In genomic region chr2:174486614-174487535, GRCh38 we compare ENCODE assay signal across 8 cellular contexts. TPM values are rescaled to one million over a fixed set of nuclear protein-coding genes. Genes with fewer than 3 reads are reported as not detected.
A peak's percentile ranks its signal among the peaks of the same experiment; 100 is the strongest.
DNase-seq lines count a peak whose midpoint lies in the region; ATAC-seq and TF ChIP-seq lines count a peak whose summit lies in the region.

A gene with protein sequence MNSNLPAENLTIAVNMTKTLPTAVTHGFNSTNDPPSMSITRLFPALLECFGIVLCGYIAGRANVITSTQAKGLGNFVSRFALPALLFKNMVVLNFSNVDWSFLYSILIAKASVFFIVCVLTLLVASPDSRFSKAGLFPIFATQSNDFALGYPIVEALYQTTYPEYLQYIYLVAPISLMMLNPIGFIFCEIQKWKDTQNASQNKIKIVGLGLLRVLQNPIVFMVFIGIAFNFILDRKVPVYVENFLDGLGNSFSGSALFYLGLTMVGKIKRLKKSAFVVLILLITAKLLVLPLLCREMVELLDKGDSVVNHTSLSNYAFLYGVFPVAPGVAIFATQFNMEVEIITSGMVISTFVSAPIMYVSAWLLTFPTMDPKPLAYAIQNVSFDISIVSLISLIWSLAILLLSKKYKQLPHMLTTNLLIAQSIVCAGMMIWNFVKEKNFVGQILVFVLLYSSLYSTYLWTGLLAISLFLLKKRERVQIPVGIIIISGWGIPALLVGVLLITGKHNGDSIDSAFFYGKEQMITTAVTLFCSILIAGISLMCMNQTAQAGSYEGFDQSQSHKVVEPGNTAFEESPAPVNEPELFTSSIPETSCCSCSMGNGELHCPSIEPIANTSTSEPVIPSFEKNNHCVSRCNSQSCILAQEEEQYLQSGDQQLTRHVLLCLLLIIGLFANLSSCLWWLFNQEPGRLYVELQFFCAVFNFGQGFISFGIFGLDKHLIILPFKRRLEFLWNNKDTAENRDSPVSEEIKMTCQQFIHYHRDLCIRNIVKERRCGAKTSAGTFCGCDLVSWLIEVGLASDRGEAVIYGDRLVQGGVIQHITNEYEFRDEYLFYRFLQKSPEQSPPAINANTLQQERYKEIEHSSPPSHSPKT (minus strand): TSS chr2:174487029. CDS start chr2:174481956, 5,073 bp downstream.

- H3K4ac ChIP-seq in trophoblast cell (ENCODE audit: low read depth, low read length): peak within 1 kb of the TSS; percentile 87

- H3K27me3 Mint-ChIP-seq in activated naive CD8-positive, alpha-beta T cell treated with anti-CD3 and anti-CD28 coated beads, Interleukin-2, amount 50 U/mL, for 24 hours: no peaks in the 10 kb centered on the region

- peak within 1 kb of the TSS; percentile 97 for H3K4me3 Mint-ChIP-seq in activated naive CD8-positive, alpha-beta T cell treated with anti-CD3 and anti-CD28 coated beads, Interleukin-2, amount 50 U/mL, for 24 hours

- peak within 1 kb of the TSS; percentile 99 for H4K8ac ChIP-seq in trophoblast cell (ENCODE audit: low read depth, low read length)

- H3K36me3 ChIP-seq in trophoblast cell (ENCODE audit: control insufficient read depth in 1 of 2, insufficient read depth in 2 of 2, low read length in 2 of 2) (no peaks in the 10 kb centered on the region), transverse colon (no peaks in the 10 kb centered on the region)

- WGBS in trophoblast cell (ENCODE audit: extremely low coverage, insufficient coverage, insufficient read length): no CpG with 5 or more reads among the region's 72 CpGs
- 0% methylated on average over 2 to 29 of the region's 72 CpGs for WGBS in transverse colon (ENCODE audit: low coverage in 1 of 2), 2 donors

- TF ChIP-seq CTCF in GM12873 (IDR thresholded peaks at IDR 0.05; ENCODE audit: insufficient read depth, low read depth, low read length, missing control alignments) (peak; percentile 10), transverse colon (IDR thresholded peaks at IDR 0.05) (peak in 1 of 5 experiments; percentile 13)

- H3K79me1 ChIP-seq in trophoblast cell (ENCODE audit: low read length): peaks cover 7% of the 10 kb centered on the region

- peak within 1 kb of the TSS; percentile 90 for H3K27ac Mint-ChIP-seq in activated naive CD8-positive, alpha-beta T cell treated with anti-CD3 and anti-CD28 coated beads, Interleukin-2, amount 50 U/mL, for 24 hours

- peaks cover 7% of the 10 kb centered on the region for H3K36me3 Mint-ChIP-seq in activated naive CD8-positive, alpha-beta T cell treated with anti-CD3 and anti-CD28 coated beads, Interleukin-2, amount 50 U/mL, for 24 hours (ENCODE audit: low read depth)

- H3K9me3 Mint-ChIP-seq in activated naive CD8-positive, alpha-beta T cell treated with anti-CD3 and anti-CD28 coated beads, Interleukin-2, amount 50 U/mL, for 24 hours: peaks cover 3% of the 10 kb centered on the region

- no peaks in the 10 kb centered on the region for H3K79me2 ChIP-seq in trophoblast cell (ENCODE audit: control insufficient read depth, insufficient read depth, low read length, poor library complexity)

- H3K27me3 ChIP-seq in trophoblast cell (ENCODE audit: insufficient read depth, low read length): no peaks in the 10 kb centered on the region
- H3K27me3 ChIP-seq in transverse colon: peaks cover 3% of the 10 kb centered on the region

- ATAC-seq in HG02759 (IDR thresholded peaks at IDR 0.05; ENCODE audit: unreplicated experiment): peak; percentile 92
- peak; percentile 92 for ATAC-seq in activated naive CD8-positive, alpha-beta T cell treated with anti-CD3 and anti-CD28 coated beads, Interleukin-2, amount 50 U/mL, for 24 hours

- peak; percentile 42 for TF ChIP-seq POLR2A in transverse colon (IDR thresholded peaks at IDR 0.05)

- no peak within 1 kb of the TSS for H2BK120ac ChIP-seq in trophoblast cell (ENCODE audit: insufficient read depth, low read length, poor library complexity)

- no peak within 1 kb of the TSS for H2BK5ac ChIP-seq in trophoblast cell (ENCODE audit: low read depth, low read length, poor library complexity)

- DNase-seq in NCI-H128 (lab: John Stamatoyannopoulos, UW; ENCODE audit: unreplicated experiment) (peak; percentile 85), SW 1271 (lab: John Stamatoyannopoulos, UW) (peak; percentile 89 to 93), cardiac septum (ENCODE audit: low spot score) (peak; percentile 100), trophoblast cell (peak; percentile 98 to 99), transverse colon (peak; percentile 100)
- DNase-seq in activated naive CD8-positive, alpha-beta T cell treated with anti-CD3 and anti-CD28 coated beads, Interleukin-2, amount 50 U/mL, for 24 hours: peak; percentile 99

- peak within 1 kb of the TSS; percentile 57 for H3K9ac ChIP-seq in trophoblast cell (ENCODE audit: low read length)

- peak within 1 kb of the TSS; percentile 96 for H4K12ac ChIP-seq in trophoblast cell (ENCODE audit: low read depth, low read length)

- H3K14ac ChIP-seq in trophoblast cell (ENCODE audit: low read length): peak within 1 kb of the TSS; percentile 84

- H3K23ac ChIP-seq in trophoblast cell (ENCODE audit: low read length): no peak within 1 kb of the TSS

- H3K27ac ChIP-seq in trophoblast cell (ENCODE audit: low read depth, low read length): peak within 1 kb of the TSS; percentile 38
- peak within 1 kb of the TSS; percentile 89 to 91 (median 89) for H3K27ac ChIP-seq in transverse colon

- peak within 1 kb of the TSS; percentile 80 for H3K4me3 ChIP-seq in trophoblast cell (ENCODE audit: low read depth, low read length)
- H3K4me3 ChIP-seq in transverse colon: peak within 1 kb of the TSS; percentile 64 to 86 (median 72)

- in situ Hi-C loops in transverse colon (cut with MboI; ENCODE audit: low pct_ligation_motif_present in 1 of 4, low pct_unique_long_range_greater_than_20kb in 1 of 4, low sequenced_read_pairs in 3 of 4): no loop called here

- H3K9me3 ChIP-seq in trophoblast cell (ENCODE audit: insufficient read depth, low read depth, low read length) (no peaks in the 10 kb centered on the region), transverse colon (no peaks in the 10 kb centered on the region)

- peaks cover 0 to 4% of the 10 kb centered on the region in 2 experiments for H3K4me1 ChIP-seq in trophoblast cell (ENCODE audit: control insufficient read depth in 1 of 2, insufficient read depth in 2 of 2, low read length in 2 of 2)
- peaks cover 0 to 18% (median 0%) of the 10 kb centered on the region in 4 donors for H3K4me1 ChIP-seq in transverse colon

- H2AFZ ChIP-seq in trophoblast cell (ENCODE audit: insufficient read depth, low read length, poor library complexity): peak within 1 kb of the TSS; percentile 92

- H2AK5ac ChIP-seq in trophoblast cell (ENCODE audit: low read length): no peak within 1 kb of the TSS

- TF ChIP-seq EP300 in transverse colon (IDR thresholded peaks at IDR 0.05; ENCODE audit: low read depth): no peak

- H3K18ac ChIP-seq in trophoblast cell (ENCODE audit: low read length): peak within 1 kb of the TSS; percentile 95

- intact Hi-C loops in cardiac septum (cut with DNase I) (loop anchor here (5.0 kb wide), 2 partner anchors 90 to 195 kb away; partner anchors contain the start of gene SCRN3), transverse colon (cut with DNase I; ENCODE audit: low total_unique reads) (no loop called here)

- H3K4me1 Mint-ChIP-seq in activated naive CD8-positive, alpha-beta T cell treated with anti-CD3 and anti-CD28 coated beads, Interleukin-2, amount 50 U/mL, for 24 hours: peaks cover 65% of the 10 kb centered on the region

- H3K4me2 ChIP-seq in trophoblast cell (ENCODE audit: low read length): peak within 1 kb of the TSS; percentile 96

- H4K91ac ChIP-seq in trophoblast cell (ENCODE audit: low read depth, low read length): peak within 1 kb of the TSS; percentile 84

- peak within 1 kb of the TSS; percentile 35 for H2BK12ac ChIP-seq in trophoblast cell (ENCODE audit: low read length)

RNA-seq across cellular contexts. Expression of the gene that starts here (rescaled TPM):
- total RNA-seq in cardiac septum (10.9 TPM), transverse colon (1 to 10 TPM; 1.2 to 7.3 (median 3.5) TPM)
- polyA plus RNA-seq in trophoblast cell (2013): 2.7 TPM in 2 replicates

Comparison
In these comparisons a context has a peak if more than half of its experiments do, and no peak if none do; other contexts are left out.
1. Peak in every context shown above with its lines: DNase-seq, ATAC-seq, H3K4me3 ChIP-seq and H3K27ac ChIP-seq.